ENCODE assay signal across 10 cellular contexts in the genomic region with DNA sequence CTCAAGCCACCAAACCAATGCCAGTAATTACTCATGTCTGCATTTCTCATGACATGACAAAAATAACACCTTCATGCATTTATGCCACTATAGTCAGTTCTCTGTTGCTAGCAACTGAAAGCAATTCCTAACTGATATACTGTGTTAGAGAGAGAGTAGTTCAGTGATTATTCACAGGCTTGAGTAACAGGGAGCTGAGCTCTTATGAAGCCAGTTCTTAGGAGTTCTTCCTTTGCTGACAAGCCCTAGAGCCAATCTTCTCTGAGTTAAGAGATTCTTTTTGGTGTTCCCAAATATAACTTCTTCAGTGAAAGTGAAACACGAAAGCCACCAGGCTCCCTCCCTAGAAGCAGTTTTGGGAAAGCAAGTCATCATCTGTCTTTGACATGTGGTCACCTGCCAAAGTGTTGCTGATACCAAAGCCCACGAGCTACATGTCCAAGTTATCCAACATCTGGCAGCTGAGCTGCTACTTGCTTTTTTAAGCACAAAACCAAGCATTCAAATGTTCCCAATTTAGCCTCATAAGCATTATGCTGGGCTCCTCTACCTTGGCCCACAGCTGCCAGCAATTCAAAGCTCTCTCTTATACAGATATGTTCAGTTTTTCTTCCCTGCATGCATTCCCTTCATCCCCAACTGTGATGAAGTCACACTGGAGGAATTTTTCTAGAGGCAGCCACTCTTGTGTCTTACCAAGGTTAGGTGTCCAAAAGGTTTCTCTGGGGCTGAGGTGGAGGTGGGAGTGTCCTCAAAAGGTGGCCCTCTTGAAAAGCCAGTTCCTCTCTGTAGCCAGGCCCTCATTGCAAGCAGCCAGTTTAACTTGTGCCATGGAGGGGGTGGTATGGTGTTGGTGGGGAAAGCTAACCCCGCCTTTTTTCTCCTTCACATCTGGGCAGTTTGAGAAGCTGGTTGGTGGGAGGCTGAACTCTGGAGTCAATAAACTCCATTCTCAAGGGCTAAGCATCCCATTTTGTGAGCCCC.
DNase-seq lines count a peak whose midpoint lies in the region; ATAC-seq and TF ChIP-seq lines count a peak whose summit lies in the region.
"Had no signal": no experiment of that assay in that cellular context is flagged by ENCODE, and none has a peak within 500 bp of the region (broad histone marks: within the 10 kb centered on the region; RNA-seq: fewer than 3 reads in every experiment).

No MANE protein-coding gene starts in this region.

- no peak overlapping the region for H3K27ac ChIP-seq in right cardiac atrium (ENCODE audit: low read length)

- in situ Hi-C loops in ACHN (cut with HindIII; ENCODE audit: low pct_ligation_motif_present, low pct_unique_long_range_greater_than_20kb, low sequenced_read_pairs) = no loop called here

- TF ChIP-seq CTCF in cardiac fibroblast (IDR thresholded peaks at IDR 0.05; ENCODE audit: low read depth, low read length) = no peak
- TF ChIP-seq CTCF in GM10266 (IDR thresholded peaks at IDR 0.05; ENCODE audit: control insufficient read depth, insufficient read depth, low read depth, missing control alignments) = no peak

- H3K4me1 ChIP-seq in right cardiac atrium (ENCODE audit: control insufficient read depth, insufficient read depth, low read length) = peaks cover 7% of the 10 kb centered on the region

- DNase-seq in Right ventricle myocardium inferior (ENCODE audit: missing footprints) = no peak
- no peak for DNase-seq in cardiac septum (ENCODE audit: low spot score)
- peak; percentile 46 to 48 for DNase-seq in cardiac fibroblast (ENCODE audit: low read depth in 2 of 2)
- DNase-seq in right cardiac atrium = no peak
- DNase-seq in NCI-H1930 (lab: John Stamatoyannopoulos, UW) = no peak
- DNase-seq in GM10266 (ENCODE audit: extremely low spot score) = no peak
- DNase-seq in activated CD4-positive, alpha-beta T cell treated with anti-CD3 and anti-CD28 coated beads, Interleukin-2, amount 50 U/mL, for 48 hours = no peak
- DNase-seq in ACHN = no peak
- DNase-seq: activated CD8-positive, alpha-beta T cell treated with anti-CD3 and anti-CD28 coated beads, Interleukin-2, amount 10 ng/mL, durations not matched to agents 7 days and 5 days; activated gamma-delta T cell had no signal

- intact Hi-C loops in Right ventricle myocardium inferior (cut with DNase I) = no loop called here
- intact Hi-C loops in cardiac septum (cut with DNase I) = no loop called here
- intact Hi-C loops in right cardiac atrium (cut with DNase I) = no loop called here

- no peaks in the 10 kb centered on the region for H3K27me3 ChIP-seq in right cardiac atrium (ENCODE audit: control insufficient read depth, insufficient read depth)

- peak; percentile 55 for ATAC-seq in Right ventricle myocardium inferior
- ATAC-seq in right cardiac atrium = peak; percentile 49 to 51
- ATAC-seq: activated CD8-positive, alpha-beta T cell treated with anti-CD3 and anti-CD28 coated beads, Interleukin-2, amount 10 ng/mL, durations not matched to agents 7 days and 5 days had no signal

- H3K9me3 ChIP-seq in right cardiac atrium (ENCODE audit: control insufficient read depth, low read length) = no peaks in the 10 kb centered on the region

- no peak overlapping the region for H3K4me3 ChIP-seq in cardiac fibroblast (replicated peaks in 1 of 2; ENCODE audit: low read depth in 2 of 2, low read length in 2 of 2)
- H3K4me3 ChIP-seq in right cardiac atrium (ENCODE audit: low read length) = no peak overlapping the region

- 54% methylated on average over 3 of the region's 3 CpGs for WGBS in right cardiac atrium

Comparison
In these comparisons a context has a peak if more than half of its experiments do, and no peak if none do; other contexts are left out.
1. DNase-seq: peak in cardiac fibroblast (2 of 2); none in Right ventricle myocardium inferior (single experiment), cardiac septum (single experiment), right cardiac atrium (0 of 3), NCI-H1930 (0 of 2), GM10266 (single experiment), activated CD4-positive, alpha-beta T cell treated with anti-CD3 and anti-CD28 coated beads, Interleukin-2, amount 50 U/mL, for 48 hours (0 of 2) and ACHN (single experiment).